16 cellular contexts compared by ENCODE assay signal in the genomic region with DNA sequence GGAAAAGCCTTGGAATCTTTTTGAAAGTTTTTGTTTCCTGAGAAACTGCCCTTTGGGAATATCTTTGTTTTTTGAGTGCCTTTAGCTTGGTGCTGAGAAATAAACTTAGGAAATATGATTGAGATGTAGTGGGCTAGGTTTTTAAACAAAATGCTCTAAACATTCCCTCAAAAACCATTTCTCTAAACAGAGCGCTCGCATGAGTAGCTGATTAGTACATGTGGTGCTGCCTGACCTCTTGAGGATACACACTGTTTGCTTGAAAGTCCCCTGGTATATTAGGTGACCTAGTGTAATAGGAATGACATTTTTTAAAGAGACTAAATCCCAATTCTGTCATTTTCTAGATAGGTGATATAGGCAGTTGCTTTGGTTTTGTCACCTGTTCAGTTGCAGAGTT.
DNase-seq lines count a peak whose midpoint lies in the region; ATAC-seq and TF ChIP-seq lines count a peak whose summit lies in the region.
"Had no signal": no experiment of that assay in that cellular context is flagged by ENCODE, and none has a peak within 500 bp of the region (broad histone marks: within the 10 kb centered on the region; RNA-seq: fewer than 3 reads in every experiment).

No MANE protein-coding gene starts in this region.

- H3K4me3 Mint-ChIP-seq in endothelial cell (ENCODE audit: unreplicated experiment) (no peak overlapping the region), glutamatergic neuron (ENCODE audit: unreplicated experiment) (no peak overlapping the region)
- no peak overlapping the region for H3K4me3 Mint-ChIP-seq in stimulated activated naive B cell treated with anti-CD40 and anti-IgM and Interleukin-4, amounts not matched to agents 10 μg/mL and 1 μg/mL and 100 μg/mL, for 72 hours
- H3K4me3 Mint-ChIP-seq: natural killer cell had no signal

- H3K36me3 Mint-ChIP-seq in endothelial cell (ENCODE audit: low read depth, unreplicated experiment) = peaks cover 3% of the 10 kb centered on the region
- H3K36me3 Mint-ChIP-seq in stimulated activated naive B cell treated with anti-CD40 and anti-IgM and Interleukin-4, amounts not matched to agents 10 μg/mL and 1 μg/mL and 100 μg/mL, for 72 hours = no peaks in the 10 kb centered on the region
- no peaks in the 10 kb centered on the region for H3K36me3 Mint-ChIP-seq in glutamatergic neuron (ENCODE audit: unreplicated experiment)
- H3K36me3 Mint-ChIP-seq: natural killer cell had no signal

- H3K4me1 Mint-ChIP-seq in endothelial cell (ENCODE audit: unreplicated experiment) (peaks cover 24% of the 10 kb centered on the region), glutamatergic neuron (ENCODE audit: low read depth, unreplicated experiment) (peaks cover 15% of the 10 kb centered on the region)
- H3K4me1 Mint-ChIP-seq in stimulated activated naive B cell treated with anti-CD40 and anti-IgM and Interleukin-4, amounts not matched to agents 10 μg/mL and 1 μg/mL and 100 μg/mL, for 72 hours = no peaks in the 10 kb centered on the region
- H3K4me1 Mint-ChIP-seq: natural killer cell had no signal

- no peak for ATAC-seq in stimulated activated naive B cell treated with anti-CD40 and anti-IgM and Interleukin-4, amounts not matched to agents 10 μg/mL and 1 μg/mL and 100 μg/mL, for 72 hours (replicated peaks)
- ATAC-seq: natural killer cell had no signal

- peak overlapping the region; percentile 89 for H3K27ac Mint-ChIP-seq in endothelial cell (ENCODE audit: unreplicated experiment)
- H3K27ac Mint-ChIP-seq in stimulated activated naive B cell treated with anti-CD40 and anti-IgM and Interleukin-4, amounts not matched to agents 10 μg/mL and 1 μg/mL and 100 μg/mL, for 72 hours = no peak overlapping the region
- H3K27ac Mint-ChIP-seq in glutamatergic neuron (ENCODE audit: unreplicated experiment) = no peak overlapping the region
- H3K27ac Mint-ChIP-seq: natural killer cell had no signal

- no peaks in the 10 kb centered on the region for H3K9me3 Mint-ChIP-seq in endothelial cell (ENCODE audit: unreplicated experiment)
- peaks cover 0 to 1% of the 10 kb centered on the region in 2 donors for H3K9me3 Mint-ChIP-seq in stimulated activated naive B cell treated with anti-CD40 and anti-IgM and Interleukin-4, amounts not matched to agents 10 μg/mL and 1 μg/mL and 100 μg/mL, for 72 hours
- no peaks in the 10 kb centered on the region for H3K9me3 Mint-ChIP-seq in glutamatergic neuron (ENCODE audit: unreplicated experiment)
- H3K9me3 Mint-ChIP-seq: natural killer cell had no signal

- TF ChIP-seq CTCF in endothelial cell (IDR thresholded peaks at IDR 0.05; ENCODE audit: unreplicated experiment) (no peak), glutamatergic neuron (IDR thresholded peaks at IDR 0.05; ENCODE audit: partially characterized antibody, unreplicated experiment) (no peak)

- H3K27me3 Mint-ChIP-seq in endothelial cell (ENCODE audit: unreplicated experiment) (peaks cover 2% of the 10 kb centered on the region), glutamatergic neuron (ENCODE audit: unreplicated experiment) (no peaks in the 10 kb centered on the region)
- H3K27me3 Mint-ChIP-seq in stimulated activated naive B cell treated with anti-CD40 and anti-IgM and Interleukin-4, amounts not matched to agents 10 μg/mL and 1 μg/mL and 100 μg/mL, for 72 hours = no peaks in the 10 kb centered on the region

- DNase-seq in AG08396 (ENCODE audit: low spot score) = peak; percentile 14
- DNase-seq in NCI-H2227 treated with DMSO at 0.1 percent for 48 hours (lab: John Stamatoyannopoulos, UW) = peak; percentile 70
- DNase-seq in endothelial cell (ENCODE audit: low spot score) = no peak
- peak; percentile 15 for DNase-seq in non-pigmented ciliary epithelial cell (ENCODE audit: low read depth)
- no peak for DNase-seq in stimulated activated naive B cell treated with anti-CD40 and anti-IgM and Interleukin-4, amounts not matched to agents 10 μg/mL and 1 μg/mL and 100 μg/mL, for 72 hours
- DNase-seq in SHP77 (lab: John Stamatoyannopoulos, UW) = no peak
- no peak for DNase-seq in activated naive CD4-positive, alpha-beta T cell treated with Interleukin-2 at 50 U/mL for 16 hours
- no peak for DNase-seq in glutamatergic neuron
- DNase-seq: activated gamma-delta T cell; GOT3; natural killer cell; retina; SIG-M5; stimulated activated CD4-positive, alpha-beta T cell treated with anti-CD3 and anti-CD28 coated beads, Interleukin-2, amount 100 ng/mL, for 48 hours; T1000; upper lobe of left lung had no signal

Comparison
In these comparisons a context has a peak if more than half of its experiments do, and no peak if none do; other contexts are left out.
1. DNase-seq: peak in AG08396 (single experiment), NCI-H2227 treated with DMSO at 0.1 percent for 48 hours (single experiment) and non-pigmented ciliary epithelial cell (single experiment); none in endothelial cell (single experiment), stimulated activated naive B cell treated with anti-CD40 and anti-IgM and Interleukin-4, amounts not matched to agents 10 μg/mL and 1 μg/mL and 100 μg/mL, for 72 hours (single experiment), SHP77 (0 of 2), activated naive CD4-positive, alpha-beta T cell treated with Interleukin-2 at 50 U/mL for 16 hours (single experiment) and glutamatergic neuron (single experiment).